Comparison of ENCODE assay signal across 12 cellular contexts in genomic region chr20:57374931-57375651, GRCh38. TPM values are rescaled to one million over a fixed set of nuclear protein-coding genes. Genes with fewer than 3 reads are reported as not detected.
DNase-seq lines count a peak whose midpoint lies in the region; ATAC-seq and TF ChIP-seq lines count a peak whose summit lies in the region.
"Had no signal": no experiment of that assay in that cellular context is flagged by ENCODE, and none has a peak within 500 bp of the region (broad histone marks: within the 10 kb centered on the region; RNA-seq: fewer than 3 reads in every experiment).

No MANE protein-coding gene starts in this region.

- no peak overlapping the region for H3K4me3 Mint-ChIP-seq in memory B cell
- H3K4me3 Mint-ChIP-seq in MCF 10A (ENCODE audit: unreplicated experiment), result no peak overlapping the region
- H3K4me3 Mint-ChIP-seq in Calu3 (ENCODE audit: low read depth, unreplicated experiment), result no peak overlapping the region

- BruUV-seq in MCF 10A (replicated peaks; lab: Mats Ljungman, UMichigan), result no TSS peak
- BruUV-seq in Calu3 (replicated peaks; lab: Mats Ljungman, UMichigan), result no TSS peak

- no peaks in the 10 kb centered on the region for H3K27me3 Mint-ChIP-seq in memory B cell
- H3K27me3 Mint-ChIP-seq in MCF 10A (ENCODE audit: insufficient read depth, unreplicated experiment), result no peaks in the 10 kb centered on the region
- no peaks in the 10 kb centered on the region for H3K27me3 Mint-ChIP-seq in Calu3 (ENCODE audit: unreplicated experiment)

- CTCF ChIA-PET in MCF 10A (lab: Yijun Ruan, JAX) (interaction anchor here (0.7 to 2.9 kb wide), 10 partner anchors 8 to 136 kb away, joined by 3 to 7 read pairs (median 4); no protein-coding TSS in a partner anchor), Calu3 (lab: Charles Lee) (no interaction called here)

- H3K36me3 Mint-ChIP-seq in memory B cell (peaks cover 43% of the 10 kb centered on the region), MCF 10A (ENCODE audit: insufficient read depth, unreplicated experiment) (peaks cover 81% of the 10 kb centered on the region), Calu3 (ENCODE audit: insufficient read depth, unreplicated experiment) (peaks cover 68% of the 10 kb centered on the region)

- peak overlapping the region; percentile 36 for H3K4me3 ChIP-seq in coronary artery

- peak overlapping the region in 1 of 2 donors; percentile 72 for H3K27ac ChIP-seq in coronary artery

- H3K27ac Mint-ChIP-seq in memory B cell (peak overlapping the region; percentile 32), MCF 10A (ENCODE audit: low read depth, unreplicated experiment) (no peak overlapping the region), Calu3 (ENCODE audit: unreplicated experiment) (no peak overlapping the region)

- TF ChIP-seq CTCF in coronary artery (IDR thresholded peaks at IDR 0.05), result no peak
- no peak for TF ChIP-seq CTCF in MCF 10A (IDR thresholded peaks at IDR 0.05; ENCODE audit: unreplicated experiment)
- no peak for TF ChIP-seq CTCF in Calu3 (IDR thresholded peaks at IDR 0.05; ENCODE audit: unreplicated experiment)

- intact Hi-C loops in MCF 10A (cut with micrococcal nuclease), result no loop called here
- intact Hi-C loops in Calu3 (cut with micrococcal nuclease; ENCODE audit: unreplicated experiment), result no loop called here

- H3K9me3 Mint-ChIP-seq in memory B cell (no peaks in the 10 kb centered on the region), MCF 10A (ENCODE audit: unreplicated experiment) (no peaks in the 10 kb centered on the region), Calu3 (ENCODE audit: low read depth, unreplicated experiment) (no peaks in the 10 kb centered on the region)

- ATAC-seq in memory B cell (ENCODE audit: low read depth) (no peak), GM19455 (IDR thresholded peaks at IDR 0.05; ENCODE audit: unreplicated experiment) (no peak)

- POLR2A ChIA-PET in MCF 10A (lab: Yijun Ruan, JAX), result interaction anchor here (0.8 kb wide), 1 partner anchor 457 kb away, joined by 3 read pairs; no protein-coding TSS in a partner anchor

- DNase-seq in AML-193 (lab: John Stamatoyannopoulos, UW) (peak; percentile 79 to 88), MV-4-11 (lab: John Stamatoyannopoulos, UW) (peak; percentile 80), coronary artery (ENCODE audit: low spot score) (peak; percentile 73), memory B cell (ENCODE audit: low spot score in 2 of 2) (no peak), MCF 10A (ENCODE audit: unreplicated experiment) (no peak), NCI-H1092 treated with DMSO at 0.1 percent for 48 hours (lab: John Stamatoyannopoulos, UW) (no peak), Calu3 (no peak)
- DNase-seq: activated naive CD4-positive, alpha-beta T cell; BE2C; NCI-H524 treated with DMSO at 0.1 percent for 48 hours had no signal

- peaks cover 4% of the 10 kb centered on the region for H3K4me1 Mint-ChIP-seq in memory B cell
- H3K4me1 Mint-ChIP-seq in MCF 10A (ENCODE audit: insufficient read depth, unreplicated experiment), result no peaks in the 10 kb centered on the region
- no peaks in the 10 kb centered on the region for H3K4me1 Mint-ChIP-seq in Calu3 (ENCODE audit: low read depth, unreplicated experiment)

RNA-seq across cellular contexts. Expression of gene RBM38, which starts 16.1 kb away (rescaled TPM):
- total RNA-seq in MCF 10A (2022), result 5.1 and 5.8 TPM in 2 replicates
- total RNA-seq in Calu3 (2022), result 29.5 and 32.0 TPM in 2 replicates

RNA-seq across cellular contexts. Expression of gene RAE1, which starts 24.0 kb away (rescaled TPM):
- total RNA-seq in MCF 10A (2022), result 46.7 and 60.3 TPM in 2 replicates
- total RNA-seq in Calu3 (2022), result 59.5 and 64.1 TPM in 2 replicates

RNA-seq across cellular contexts. Expression of gene SPO11, which starts 45.5 kb away (rescaled TPM):
- not detected in 2 replicates for total RNA-seq in MCF 10A (2022)
- not detected in 2 replicates for total RNA-seq in Calu3 (2022)
- total RNA-seq: HT-29 had no signal

Comparison
In these comparisons a context has a peak if more than half of its experiments do, and no peak if none do; other contexts are left out.
1. DNase-seq: peak in AML-193 (2 of 2), MV-4-11 (single experiment) and coronary artery (single experiment); none in memory B cell (0 of 2), MCF 10A (single experiment), NCI-H1092 treated with DMSO at 0.1 percent for 48 hours (single experiment) and Calu3 (single experiment).